Comparison of ENCODE assay signal across 8 cellular contexts in the genomic region with DNA sequence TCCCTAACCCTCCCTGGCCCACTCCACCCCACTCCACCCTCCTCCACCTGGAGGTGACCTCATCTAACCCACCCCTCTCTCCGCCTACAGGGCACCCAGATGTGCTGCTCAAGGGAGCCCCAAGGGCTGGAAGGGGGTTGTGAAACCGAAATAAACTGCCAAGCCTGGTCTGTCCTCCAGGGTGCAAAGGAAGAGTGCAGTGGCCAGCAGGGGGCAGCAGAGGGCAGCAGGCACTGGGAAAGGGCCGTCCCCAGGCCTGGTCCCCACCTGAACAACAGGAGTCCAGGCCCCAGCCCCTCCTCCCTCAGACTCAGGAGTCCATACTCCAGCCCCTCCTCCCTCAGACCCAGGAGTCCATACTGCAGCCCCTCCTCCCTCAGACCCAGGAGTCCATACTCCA. TPM values are rescaled to one million over a fixed set of nuclear protein-coding genes. Genes with fewer than 3 reads are reported as not detected.
A peak's percentile ranks its signal among the peaks of the same experiment; 100 is the strongest.
DNase-seq lines count a peak whose midpoint lies in the region; ATAC-seq and TF ChIP-seq lines count a peak whose summit lies in the region.

No MANE protein-coding gene starts in this region.

- no peaks in the 10 kb centered on the region for H3K4me1 ChIP-seq in colonic mucosa

- no peak overlapping the region for H3K9ac ChIP-seq in colonic mucosa (ENCODE audit: low read depth in 2 of 2, low read length in 2 of 2)

- H3K27me3 Mint-ChIP-seq in activated CD4-positive, alpha-beta T cell treated with anti-CD3 and anti-CD28 coated beads, Interleukin-2, amount 10 ng/mL, durations not matched to agents 7 days and 5 days: no peaks in the 10 kb centered on the region

- intact Hi-C loops in colonic mucosa (cut with DNase I): loop anchor here (2.0 kb wide), 1 partner anchor 44 kb away; no protein-coding TSS in a partner anchor
- intact Hi-C loops in lower leg skin (cut with DNase I; ENCODE audit: low total_unique reads): no loop called here

- CTCF ChIA-PET in activated CD4-positive, alpha-beta T cell treated with anti-CD3 and anti-CD28 coated beads, Interleukin-2, amount 10 ng/mL, durations not matched to agents 7 days and 5 days (lab: Charles Lee): interaction anchor here (0.5 kb wide), 1 partner anchor 30 kb away, joined by 3 read pairs; no protein-coding TSS in a partner anchor

- no peak overlapping the region for H3K4me3 Mint-ChIP-seq in activated CD4-positive, alpha-beta T cell treated with anti-CD3 and anti-CD28 coated beads, Interleukin-2, amount 10 ng/mL, durations not matched to agents 7 days and 5 days

- H3K27me3 ChIP-seq in GM06990 (replicated peaks; ENCODE audit: control insufficient read depth, insufficient read depth, low read length) (no peaks in the 10 kb centered on the region), colonic mucosa (no peaks in the 10 kb centered on the region)

- H3K36me3 Mint-ChIP-seq in activated CD4-positive, alpha-beta T cell treated with anti-CD3 and anti-CD28 coated beads, Interleukin-2, amount 10 ng/mL, durations not matched to agents 7 days and 5 days (ENCODE audit: low read depth): no peaks in the 10 kb centered on the region

- no peak for TF ChIP-seq POLR2A in lower leg skin (IDR thresholded peaks at IDR 0.05)

- peaks cover 23% of the 10 kb centered on the region for H3K4me1 Mint-ChIP-seq in activated CD4-positive, alpha-beta T cell treated with anti-CD3 and anti-CD28 coated beads, Interleukin-2, amount 10 ng/mL, durations not matched to agents 7 days and 5 days

- H3K27ac ChIP-seq in colonic mucosa: no peak overlapping the region

- POLR2A ChIA-PET in activated CD4-positive, alpha-beta T cell treated with anti-CD3 and anti-CD28 coated beads, Interleukin-2, amount 10 ng/mL, durations not matched to agents 7 days and 5 days (lab: Charles Lee): no interaction called here

- TF ChIP-seq CTCF in GM06990 (IDR thresholded peaks at IDR 0.05; ENCODE audit: insufficient read depth, low read length, poor library complexity, severe bottlenecking) (peak; percentile 98), colonic mucosa (IDR thresholded peaks at IDR 0.05) (peak; percentile 90), lower leg skin (IDR thresholded peaks at IDR 0.05) (peak in 1 of 3 donors; percentile 66)

- no peak overlapping the region for H3K27ac Mint-ChIP-seq in activated CD4-positive, alpha-beta T cell treated with anti-CD3 and anti-CD28 coated beads, Interleukin-2, amount 10 ng/mL, durations not matched to agents 7 days and 5 days

- no peaks in the 10 kb centered on the region for H3K9me3 ChIP-seq in colonic mucosa

- DNase-seq in GM06990 (ENCODE audit: extremely low read depth, insufficient read length): peak; percentile 77
- DNase-seq in NCI-H526 (lab: John Stamatoyannopoulos, UW): peak; percentile 28 to 83
- peak; percentile 90 for DNase-seq in activated CD4-positive, alpha-beta T cell treated with anti-CD3 and anti-CD28 coated beads, Interleukin-2, amount 10 ng/mL, durations not matched to agents 7 days and 5 days
- DNase-seq in colonic mucosa: peak; percentile 85
- DNase-seq in lower leg skin (ENCODE audit: low spot score in 2 of 2): peak; percentile 71 to 97
- DNase-seq in stimulated activated CD8-positive, alpha-beta memory T cell treated with anti-CD3 and anti-CD28 coated beads, Interleukin-15, amount 100 ng/mL, for 1 hour (ENCODE audit: low read depth): peak; percentile 71

- ATAC-seq in HG03139 (IDR thresholded peaks at IDR 0.05; ENCODE audit: unreplicated experiment): peak; percentile 71
- no peak for ATAC-seq in GM18858 (IDR thresholded peaks at IDR 0.05; ENCODE audit: unreplicated experiment)

- H3K9me3 Mint-ChIP-seq in activated CD4-positive, alpha-beta T cell treated with anti-CD3 and anti-CD28 coated beads, Interleukin-2, amount 10 ng/mL, durations not matched to agents 7 days and 5 days: no peaks in the 10 kb centered on the region

- H3K36me3 ChIP-seq in GM06990 (ENCODE audit: control insufficient read depth, insufficient read depth, low read length): no peaks in the 10 kb centered on the region
- no peaks in the 10 kb centered on the region for H3K36me3 ChIP-seq in colonic mucosa

- H3K4me3 ChIP-seq in GM06990 (replicated peaks; ENCODE audit: low read depth, low read length) (no peak overlapping the region), colonic mucosa (no peak overlapping the region), lower leg skin (ENCODE audit: low read depth, poor library complexity, severe bottlenecking) (no peak overlapping the region)

- 0 to 4% methylated on average over 3 of the region's 3 CpGs for WGBS in lower leg skin, 2 donors

RNA-seq across cellular contexts. Expression of gene BCAM, which starts 8.4 kb away (rescaled TPM):
- total RNA-seq in activated CD4-positive, alpha-beta T cell treated with anti-CD3 and anti-CD28 coated beads, Interleukin-2, amount 10 ng/mL, durations not matched to agents 7 days and 5 days: not detected
- total RNA-seq in colonic mucosa: 10 to 100 TPM; 15.1 to 20.7 TPM
- 10 to 100 TPM; 32.3 to 73.5 (median 58.0) TPM for total RNA-seq in lower leg skin

RNA-seq across cellular contexts. Expression of gene CBLC, which starts 22.8 kb away (rescaled TPM):
- not detected for total RNA-seq in activated CD4-positive, alpha-beta T cell treated with anti-CD3 and anti-CD28 coated beads, Interleukin-2, amount 10 ng/mL, durations not matched to agents 7 days and 5 days
- total RNA-seq in colonic mucosa (10 to 100 TPM; 65.6 to 78.0 TPM), lower leg skin (10 to 100 TPM; 64.3 to 87.0 (median 75.6) TPM)

RNA-seq across cellular contexts. Expression of gene NECTIN2, which starts 45.6 kb away (rescaled TPM):
- not detected for total RNA-seq in activated CD4-positive, alpha-beta T cell treated with anti-CD3 and anti-CD28 coated beads, Interleukin-2, amount 10 ng/mL, durations not matched to agents 7 days and 5 days
- 100 to 1,000 TPM; 115 to 121 TPM for total RNA-seq in colonic mucosa
- total RNA-seq in lower leg skin: 10 to 100 TPM; 75.2 to 91.1 (median 82.4) TPM

RNA-seq across cellular contexts. Expression of gene BCL3, which starts 52.0 kb away (rescaled TPM):
- 10 to 100 TPM; 38.7 to 40.2 TPM for total RNA-seq in activated CD4-positive, alpha-beta T cell treated with anti-CD3 and anti-CD28 coated beads, Interleukin-2, amount 10 ng/mL, durations not matched to agents 7 days and 5 days
- total RNA-seq in colonic mucosa (10 to 100 TPM; 76.4 to 99.5 TPM), lower leg skin (10 to 100 TPM; 17.1 to 27.3 (median 19.0) TPM)

Comparison
In these comparisons a context has a peak if more than half of its experiments do, and no peak if none do; other contexts are left out.
1. RNA of gene BCAM, which starts 8.4 kb away (total RNA-seq): 32.3 to 73.5 TPM in lower leg skin and 15.1 to 20.7 TPM in colonic mucosa; not detected in activated CD4-positive, alpha-beta T cell treated with anti-CD3 and anti-CD28 coated beads, Interleukin-2, amount 10 ng/mL, durations not matched to agents 7 days and 5 days; every median in the first group is over 10 times any median in the second.
2. RNA of gene CBLC, which starts 22.8 kb away (total RNA-seq): 64.3 to 87.0 TPM in lower leg skin and 65.6 to 78.0 TPM in colonic mucosa; not detected in activated CD4-positive, alpha-beta T cell treated with anti-CD3 and anti-CD28 coated beads, Interleukin-2, amount 10 ng/mL, durations not matched to agents 7 days and 5 days; every median in the first group is over 10 times any median in the second.
3. RNA of gene NECTIN2, which starts 45.6 kb away (total RNA-seq): 115 to 121 TPM in colonic mucosa and 75.2 to 91.1 TPM in lower leg skin; not detected in activated CD4-positive, alpha-beta T cell treated with anti-CD3 and anti-CD28 coated beads, Interleukin-2, amount 10 ng/mL, durations not matched to agents 7 days and 5 days; every median in the first group is over 10 times any median in the second.
4. Peak in every context shown above with its lines, with median percentiles within 50 percentile points of each other: DNase-seq.